Comparison of ENCODE assay signal across 8 cellular contexts in genomic region chr17:8383143-8383974, GRCh38. TPM values are rescaled to one million over a fixed set of nuclear protein-coding genes. Genes with fewer than 3 reads are reported as not detected.
DNase-seq lines count a peak whose midpoint lies in the region; ATAC-seq and TF ChIP-seq lines count a peak whose summit lies in the region.

Gene RPL26, minus strand, starts transcription at chr17:8383193. Its CDS starts 883 bp downstream, at chr17:8382310.

- H2AFZ ChIP-seq in GM23338, result peak within 1 kb of the TSS; percentile 93

- H3K4me1 ChIP-seq in GM23338 (ENCODE audit: insufficient read depth), result peaks cover 28% of the 10 kb centered on the region

- TF ChIP-seq CTCF in GM23338 (conservative IDR thresholded peaks at IDR 0.05; ENCODE audit: low read depth in 2 of 2) (peak; percentile 78 to 88), LNCAP (IDR thresholded peaks at IDR 0.05) (peak; percentile 100), RWPE1 (conservative IDR thresholded peaks at IDR 0.05; ENCODE audit: low read depth) (peak; percentile 99), fibroblast of pulmonary artery (IDR thresholded peaks at IDR 0.05; ENCODE audit: low read length, missing control alignments) (peak; percentile 90), nephron (IDR thresholded peaks at IDR 0.05; ENCODE audit: unreplicated experiment in 3 of 3) (peak; percentile 99)

- no peaks in the 10 kb centered on the region for H3K27me3 ChIP-seq in GM23338 (ENCODE audit: insufficient read depth)

- H3K27ac Mint-ChIP-seq in GM23338 (peak within 1 kb of the TSS; percentile 100), nephron (peak within 1 kb of the TSS; percentile 92 to 99 (median 98))
- H3K27ac Mint-ChIP-seq in activated T-helper 2 cell treated with anti-CD3 and anti-CD28 coated beads, Interferon-gamma antibody, Interleukin-2, Interleukin-4, amounts not matched to agents 10 μg/mL and 5 μg/mL and 100 μg/mL, durations not matched to agents 14 hours and 24 hours and 36 hours, result peak within 1 kb of the TSS; percentile 96
- peak within 1 kb of the TSS; percentile 98 to 100 for H3K27ac Mint-ChIP-seq in stimulated activated naive CD8-positive, alpha-beta T cell treated with anti-CD3 and anti-CD28 coated beads, Interleukin-15, amount 100 ng/mL, for 72 hours

- H3K27me3 Mint-ChIP-seq in GM23338 (ENCODE audit: insufficient read depth, low read depth, poor library complexity), result peaks cover 21% of the 10 kb centered on the region
- no peaks in the 10 kb centered on the region for H3K27me3 Mint-ChIP-seq in activated T-helper 2 cell treated with anti-CD3 and anti-CD28 coated beads, Interferon-gamma antibody, Interleukin-2, Interleukin-4, amounts not matched to agents 10 μg/mL and 5 μg/mL and 100 μg/mL, durations not matched to agents 14 hours and 24 hours and 36 hours (ENCODE audit: low read depth)
- H3K27me3 Mint-ChIP-seq in nephron (ENCODE audit: low read depth), result no peaks in the 10 kb centered on the region
- no peaks in the 10 kb centered on the region for H3K27me3 Mint-ChIP-seq in stimulated activated naive CD8-positive, alpha-beta T cell treated with anti-CD3 and anti-CD28 coated beads, Interleukin-15, amount 100 ng/mL, for 72 hours

- H4K20me1 ChIP-seq in GM23338 (replicated peaks; ENCODE audit: insufficient read depth), result peaks cover 32% of the 10 kb centered on the region

- CTCF ChIA-PET in RWPE1 (lab: Yijun Ruan, JAX), result interaction anchor here (0.6 to 1.2 kb wide), 9 partner anchors 14 to 403 kb away, joined by 3 to 4 read pairs (median 3); partner anchors contain the start of gene RNF222

- H3K9me2 ChIP-seq in GM23338 (ENCODE audit: insufficient read depth), result no peaks in the 10 kb centered on the region

- peak; percentile 88 for ATAC-seq in GM23338
- peak; percentile 96 for ATAC-seq in stimulated activated naive CD8-positive, alpha-beta T cell treated with anti-CD3 and anti-CD28 coated beads, Interleukin-15, amount 100 ng/mL, for 72 hours

- peaks cover 42% of the 10 kb centered on the region for H3F3A ChIP-seq in GM23338 (replicated peaks; ENCODE audit: low read depth)

- H3K4me3 ChIP-seq in GM23338, result peak within 1 kb of the TSS; percentile 93
- peak within 1 kb of the TSS; percentile 72 for H3K4me3 ChIP-seq in fibroblast of pulmonary artery (replicated peaks; ENCODE audit: low read depth, low read length)

- H3K4me3 Mint-ChIP-seq in GM23338 (peak within 1 kb of the TSS; percentile 100), nephron (peak within 1 kb of the TSS; percentile 96 to 98 (median 97))
- H3K4me3 Mint-ChIP-seq in activated T-helper 2 cell treated with anti-CD3 and anti-CD28 coated beads, Interferon-gamma antibody, Interleukin-2, Interleukin-4, amounts not matched to agents 10 μg/mL and 5 μg/mL and 100 μg/mL, durations not matched to agents 14 hours and 24 hours and 36 hours (ENCODE audit: low read depth), result peak within 1 kb of the TSS; percentile 99
- H3K4me3 Mint-ChIP-seq in stimulated activated naive CD8-positive, alpha-beta T cell treated with anti-CD3 and anti-CD28 coated beads, Interleukin-15, amount 100 ng/mL, for 72 hours, result peak within 1 kb of the TSS; percentile 90 to 99

- H3K4me1 Mint-ChIP-seq in GM23338, result peaks cover 39% of the 10 kb centered on the region
- H3K4me1 Mint-ChIP-seq in activated T-helper 2 cell treated with anti-CD3 and anti-CD28 coated beads, Interferon-gamma antibody, Interleukin-2, Interleukin-4, amounts not matched to agents 10 μg/mL and 5 μg/mL and 100 μg/mL, durations not matched to agents 14 hours and 24 hours and 36 hours (ENCODE audit: low read depth), result peaks cover 33% of the 10 kb centered on the region
- peaks cover 41% of the 10 kb centered on the region for H3K4me1 Mint-ChIP-seq in nephron
- H3K4me1 Mint-ChIP-seq in stimulated activated naive CD8-positive, alpha-beta T cell treated with anti-CD3 and anti-CD28 coated beads, Interleukin-15, amount 100 ng/mL, for 72 hours, result peaks cover 59% of the 10 kb centered on the region

- H3K27ac ChIP-seq in GM23338 (ENCODE audit: low read depth) (peak within 1 kb of the TSS; percentile 99), RWPE1 (peak within 1 kb of the TSS; percentile 88)

- POLR2A ChIA-PET in RWPE1 (lab: Yijun Ruan, JAX; ENCODE audit: low non-redundant PET), result interaction anchor here (0.6 to 1.5 kb wide), 9 partner anchors 23 to 668 kb away, joined by 3 to 11 read pairs (median 3); partner anchors contain the start of gene NDEL1

- H3K36me3 ChIP-seq in GM23338 (ENCODE audit: insufficient read depth), result peaks cover 38% of the 10 kb centered on the region

- peak; percentile 99 for DNase-seq in EL
- DNase-seq in GM23338 (ENCODE audit: low spot score), result peak; percentile 100
- peak; percentile 95 for DNase-seq in RWPE1 (ENCODE audit: low spot score)
- peak; percentile 94 for DNase-seq in activated T-helper 2 cell treated with anti-CD3 and anti-CD28 coated beads, Interferon-gamma antibody, Interleukin-2, Interleukin-4, amounts not matched to agents 10 μg/mL and 5 μg/mL and 100 μg/mL, durations not matched to agents 14 hours and 24 hours and 36 hours (ENCODE audit: low spot score)
- DNase-seq in fibroblast of pulmonary artery (ENCODE audit: low read depth), result peak; percentile 99
- DNase-seq in stimulated activated naive CD8-positive, alpha-beta T cell treated with anti-CD3 and anti-CD28 coated beads, Interleukin-15, amount 100 ng/mL, for 72 hours, result peak; percentile 96

- peak within 1 kb of the TSS; percentile 85 for H3K4me2 ChIP-seq in GM23338

- peaks cover 54% of the 10 kb centered on the region for H3K36me3 Mint-ChIP-seq in GM23338 (ENCODE audit: low read depth)
- peaks cover 48% of the 10 kb centered on the region for H3K36me3 Mint-ChIP-seq in activated T-helper 2 cell treated with anti-CD3 and anti-CD28 coated beads, Interferon-gamma antibody, Interleukin-2, Interleukin-4, amounts not matched to agents 10 μg/mL and 5 μg/mL and 100 μg/mL, durations not matched to agents 14 hours and 24 hours and 36 hours (ENCODE audit: low read depth)
- H3K36me3 Mint-ChIP-seq in nephron (ENCODE audit: low read depth), result peaks cover 44% of the 10 kb centered on the region

- peaks cover 46% of the 10 kb centered on the region for H3K79me2 ChIP-seq in GM23338 (replicated peaks; ENCODE audit: insufficient read depth)

- H3K9me3 Mint-ChIP-seq in GM23338 (peaks cover 3% of the 10 kb centered on the region; the same call in 1 of the 3 replicates), nephron (no peaks in the 10 kb centered on the region)
- H3K9me3 Mint-ChIP-seq in activated T-helper 2 cell treated with anti-CD3 and anti-CD28 coated beads, Interferon-gamma antibody, Interleukin-2, Interleukin-4, amounts not matched to agents 10 μg/mL and 5 μg/mL and 100 μg/mL, durations not matched to agents 14 hours and 24 hours and 36 hours, result no peaks in the 10 kb centered on the region
- H3K9me3 Mint-ChIP-seq in stimulated activated naive CD8-positive, alpha-beta T cell treated with anti-CD3 and anti-CD28 coated beads, Interleukin-15, amount 100 ng/mL, for 72 hours, result no peaks in the 10 kb centered on the region

- intact Hi-C loops in activated T-helper 2 cell treated with anti-CD3 and anti-CD28 coated beads, Interferon-gamma antibody, Interleukin-2, Interleukin-4, amounts not matched to agents 10 μg/mL and 5 μg/mL and 100 μg/mL, durations not matched to agents 14 hours and 24 hours and 36 hours (cut with micrococcal nuclease), result loop anchor here (1.0 to 10.0 kb wide), 4 partner anchors 52 to 363 kb away; partner anchors contain the start of gene NDEL1

TF ChIP-seq in GM23338, 12 proteins besides CTCF, POLR2A, EP300 and RAD21:
- TF ChIP-seq CREB1 (CRISPR knock-in tag; IDR thresholded peaks at IDR 0.05; ENCODE audit: low read depth) (peak; percentile 22; the same call in 1 of the 2 replicates), ETS1 (IDR thresholded peaks at IDR 0.05) (peak; percentile 93), POLR2AphosphoS5 (IDR thresholded peaks at IDR 0.05; ENCODE audit: low read depth) (peak; percentile 98; the same call in 1 of the 2 replicates), ZNF331 (CRISPR knock-in tag; IDR thresholded peaks at IDR 0.05; ENCODE audit: low read depth) (no peak)

RNA-seq across cellular contexts. Expression of gene RPL26, which starts in this region (rescaled TPM):
- 3,158 and 4,450 TPM in 2 replicates for total RNA-seq in GM23338 (2014; rRNA removed; shearing (Covaris generic))
- polyA plus RNA-seq in GM23338 (2016; fragmentation: Nextera tagmentation; extraction: Ambion mirVana), result 2,274 and 2,541 TPM in 2 replicates
- 2,352 and 2,379 TPM in 2 replicates for total RNA-seq in activated T-helper 2 cell treated with anti-CD3 and anti-CD28 coated beads, Interferon-gamma antibody, Interleukin-2, Interleukin-4, amounts not matched to agents 10 μg/mL and 5 μg/mL and 100 μg/mL, durations not matched to agents 14 hours and 24 hours and 36 hours

Comparison
In these comparisons a context has a peak if more than half of its experiments do, and no peak if none do; other contexts are left out.
1. Peak in every context shown above with its lines: DNase-seq, ATAC-seq, H3K4me3 ChIP-seq and H3K27ac ChIP-seq.